Comparison of ENCODE assay signal across 10 cellular contexts in the genomic region with DNA sequence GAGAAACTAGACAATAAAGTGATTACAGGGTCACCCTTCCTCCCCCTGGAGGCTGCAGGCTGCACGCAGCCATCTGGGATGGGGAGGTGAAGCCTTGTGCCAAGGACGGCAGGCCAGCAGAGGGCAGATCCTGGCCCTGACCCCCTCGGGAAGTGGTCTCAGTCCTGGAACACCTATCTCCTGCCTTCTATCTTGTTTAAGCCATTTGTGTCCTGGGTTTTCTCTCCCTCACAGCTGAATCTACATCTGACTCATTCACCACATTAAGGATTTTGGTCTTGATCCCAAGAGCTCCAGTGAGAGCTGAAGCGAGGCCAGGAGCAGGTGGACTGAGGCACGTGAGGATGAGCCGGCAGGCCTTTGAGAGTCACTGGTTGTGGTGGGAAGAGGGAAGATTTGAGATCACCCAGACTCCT. TPM values are rescaled to one million over a fixed set of nuclear protein-coding genes. Genes with fewer than 3 reads are reported as not detected.
DNase-seq lines count a peak whose midpoint lies in the region; ATAC-seq and TF ChIP-seq lines count a peak whose summit lies in the region.
"Had no signal": no experiment of that assay in that cellular context is flagged by ENCODE, and none has a peak within 500 bp of the region (broad histone marks: within the 10 kb centered on the region; RNA-seq: fewer than 3 reads in every experiment).

No MANE protein-coding gene starts in this region.

- no peak overlapping the region for H3K27ac Mint-ChIP-seq in MCF 10A (ENCODE audit: low read depth, unreplicated experiment)
- no peak overlapping the region for H3K27ac Mint-ChIP-seq in activated T-cell treated with anti-CD3 and anti-CD28 coated beads, Interleukin-2, amount 50 U/mL, for 24 hours

- peak; percentile 62 for ATAC-seq in left ventricle myocardium superior

- peak; percentile 46 for DNase-seq in MCF 10A (ENCODE audit: unreplicated experiment)
- DNase-seq in breast epithelium (ENCODE audit: low spot score in 2 of 2): no peak
- DNase-seq in SK-MEL-5 (ENCODE audit: low read depth, low spot score): peak; percentile 54
- DNase-seq in left ventricle myocardium superior: no peak
- peak; percentile 70 for DNase-seq in stromal cell of bone marrow (ENCODE audit: low read depth)
- no peak for DNase-seq in activated naive CD4-positive, alpha-beta T cell (lab: John Stamatoyannopoulos, UW)
- DNase-seq in NCI-H187 treated with DMSO at 0.1 percent for 48 hours (lab: John Stamatoyannopoulos, UW): no peak
- DNase-seq in activated T-cell treated with anti-CD3 and anti-CD28 coated beads, Interleukin-2, amount 50 U/mL, for 24 hours: no peak

- no peaks in the 10 kb centered on the region for H3K36me3 Mint-ChIP-seq in MCF 10A (ENCODE audit: insufficient read depth, unreplicated experiment)
- no peaks in the 10 kb centered on the region for H3K36me3 Mint-ChIP-seq in activated T-cell treated with anti-CD3 and anti-CD28 coated beads, Interleukin-2, amount 50 U/mL, for 24 hours (ENCODE audit: low read depth)

- H3K27me3 ChIP-seq in breast epithelium: no peaks in the 10 kb centered on the region

- TF ChIP-seq CTCF in MCF 10A (IDR thresholded peaks at IDR 0.05; ENCODE audit: unreplicated experiment) (peak; percentile 37), breast epithelium (IDR thresholded peaks at IDR 0.05) (no peak)

- no peaks in the 10 kb centered on the region for H3K4me1 Mint-ChIP-seq in MCF 10A (ENCODE audit: insufficient read depth, unreplicated experiment)
- H3K4me1 Mint-ChIP-seq in activated T-cell treated with anti-CD3 and anti-CD28 coated beads, Interleukin-2, amount 50 U/mL, for 24 hours (ENCODE audit: low read depth): peaks cover 16% of the 10 kb centered on the region

- H3K4me1 ChIP-seq in breast epithelium: no peaks in the 10 kb centered on the region

- in situ Hi-C loops in SK-MEL-5 (cut with HindIII; ENCODE audit: low pct_unique_long_range_greater_than_20kb, low sequenced_read_pairs): no loop called here

- no peaks in the 10 kb centered on the region for H3K36me3 ChIP-seq in breast epithelium

- BruUV-seq in MCF 10A (replicated peaks; lab: Mats Ljungman, UMichigan): no TSS peak

- H3K9me3 Mint-ChIP-seq in MCF 10A (ENCODE audit: unreplicated experiment): no peaks in the 10 kb centered on the region
- no peaks in the 10 kb centered on the region for H3K9me3 Mint-ChIP-seq in activated T-cell treated with anti-CD3 and anti-CD28 coated beads, Interleukin-2, amount 50 U/mL, for 24 hours

- no peak overlapping the region for H3K4me3 ChIP-seq in breast epithelium

- no peak for TF ChIP-seq POLR2A in breast epithelium (IDR thresholded peaks at IDR 0.05)

- H3K4me3 Mint-ChIP-seq in MCF 10A (ENCODE audit: unreplicated experiment): no peak overlapping the region
- H3K4me3 Mint-ChIP-seq in activated T-cell treated with anti-CD3 and anti-CD28 coated beads, Interleukin-2, amount 50 U/mL, for 24 hours: no peak overlapping the region

- H3K27ac ChIP-seq in breast epithelium: no peak overlapping the region
- H3K27ac ChIP-seq: C4-2B had no signal

- intact Hi-C loops in MCF 10A (cut with micrococcal nuclease) (no loop called here), breast epithelium (cut with DNase I; ENCODE audit: low total_unique reads) (no loop called here), left ventricle myocardium superior (cut with micrococcal nuclease) (no loop called here)

- CTCF ChIA-PET in MCF 10A (lab: Yijun Ruan, JAX): interaction anchor here (0.6 to 0.7 kb wide), 2 partner anchors 94 to 1668 kb away, joined by 3 to 4 read pairs; no protein-coding TSS in a partner anchor

- H3K9me3 ChIP-seq in breast epithelium: no peaks in the 10 kb centered on the region

- POLR2A ChIA-PET in MCF 10A (lab: Yijun Ruan, JAX): interaction anchor here (0.6 to 1.6 kb wide), 3 partner anchors 19 to 1789 kb away, joined by 3 to 7 read pairs (median 5); no protein-coding TSS in a partner anchor

- H3K27me3 Mint-ChIP-seq in MCF 10A (ENCODE audit: insufficient read depth, unreplicated experiment): no peaks in the 10 kb centered on the region
- H3K27me3 Mint-ChIP-seq in activated T-cell treated with anti-CD3 and anti-CD28 coated beads, Interleukin-2, amount 50 U/mL, for 24 hours: no peaks in the 10 kb centered on the region

RNA-seq across cellular contexts. Expression of a gene that starts 16.4 kb away (rescaled TPM):
- total RNA-seq in MCF 10A (2022): 35.0 and 41.4 TPM in 2 replicates
- 10 to 100 TPM; 24.8 to 44.9 (median 40.6) TPM for total RNA-seq in breast epithelium
- 15.1 and 21.6 TPM in 2 replicates for total RNA-seq in SK-MEL-5 (2014; rRNA removed; shearing (Covaris generic))
- polyA plus RNA-seq in SK-MEL-5 (2015; cell fraction: cytosol; rRNA removed): 16.3 and 19.3 TPM in 2 replicates
- 60.3 and 79.8 TPM in 2 replicates for polyA plus RNA-seq in SK-MEL-5 (2015; cell fraction: nucleus; rRNA removed)
- total RNA-seq in left ventricle myocardium superior: 13.8 TPM
- polyA plus RNA-seq: neural cell had no signal

Comparison
In these comparisons a context has a peak if more than half of its experiments do, and no peak if none do; other contexts are left out.
1. DNase-seq: peak in MCF 10A (single experiment), SK-MEL-5 (single experiment) and stromal cell of bone marrow (single experiment); none in breast epithelium (0 of 2), left ventricle myocardium superior (single experiment), activated naive CD4-positive, alpha-beta T cell (0 of 4), NCI-H187 treated with DMSO at 0.1 percent for 48 hours (single experiment) and activated T-cell treated with anti-CD3 and anti-CD28 coated beads, Interleukin-2, amount 50 U/mL, for 24 hours (single experiment).